14 cellular contexts compared by ENCODE assay signal in the genomic region with DNA sequence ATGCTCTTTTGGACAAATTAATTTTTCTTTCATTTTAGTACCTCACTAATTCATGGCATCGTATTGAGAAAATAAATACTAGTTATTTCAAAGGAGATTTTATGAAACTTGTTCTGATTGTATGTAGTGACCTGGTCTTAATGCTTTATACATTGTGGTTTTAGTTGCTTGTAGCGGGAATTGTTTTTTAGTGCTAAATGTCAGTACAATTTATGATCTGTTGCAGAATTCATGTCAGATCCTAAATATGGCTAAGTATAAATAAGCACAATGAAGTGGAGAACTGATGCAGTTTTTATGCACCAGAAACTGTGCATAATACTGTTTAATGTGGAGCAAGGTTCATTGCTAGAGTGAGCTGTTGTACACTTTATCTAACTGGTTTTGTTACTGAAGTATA.
DNase-seq lines count a peak whose midpoint lies in the region; ATAC-seq, FAIRE-seq and TF ChIP-seq lines count a peak whose summit lies in the region.
"Had no signal": no experiment of that assay in that cellular context is flagged by ENCODE, and none has a peak within 500 bp of the region (broad histone marks: within the 10 kb centered on the region; RNA-seq: fewer than 3 reads in every experiment).

No MANE protein-coding gene starts in this region.

- no peaks in the 10 kb centered on the region for H3K27me3 ChIP-seq in IMR-90 (ENCODE audit: control insufficient read depth, insufficient read depth, low read length)

- H4K5ac ChIP-seq in IMR-90 (ENCODE audit: low read depth, low read length) = no peak overlapping the region

- no peak overlapping the region for H2BK5ac ChIP-seq in IMR-90 (ENCODE audit: low read depth, low read length, poor library complexity, severe bottlenecking)

- in situ Hi-C loops in IMR-90 (cut with MboI; ENCODE audit: low sequenced_read_pairs) = no loop called here

- TF ChIP-seq RAD21 in A549 (conservative IDR thresholded peaks at IDR 0.05 in 1 of 2, IDR thresholded peaks at IDR 0.05 in 1 of 2) (no peak), IMR-90 (IDR thresholded peaks at IDR 0.05; ENCODE audit: low read length) (no peak)

- H3K23ac ChIP-seq in IMR-90 (ENCODE audit: low read depth, low read length) = no peak overlapping the region

- peak; percentile 63 for FAIRE-seq in A549 (lab: Jason Lieb, UNC)
- FAIRE-seq: H1 had no signal

- no peak overlapping the region for H4K91ac ChIP-seq in IMR-90 (ENCODE audit: insufficient read depth, low read depth, low read length)

- no peak overlapping the region for H3K4ac ChIP-seq in IMR-90 (ENCODE audit: low read depth, low read length)

- H3K4me1 ChIP-seq in A549 (no peaks in the 10 kb centered on the region), IMR-90 (ENCODE audit: control insufficient read depth, insufficient read depth, low read length) (peaks cover under 1% of the 10 kb centered on the region; the same call in 1 of the 2 replicates)

- H4K8ac ChIP-seq in IMR-90 (ENCODE audit: low read depth in 2 of 2, low read length in 2 of 2) = no peak overlapping the region

- no peak overlapping the region for H3K27ac ChIP-seq in A549
- H3K27ac ChIP-seq in IMR-90 (ENCODE audit: insufficient read depth, low read length) = no peak overlapping the region

- TF ChIP-seq CTCF in A549 (IDR thresholded peaks at IDR 0.05) = no peak
- no peak for TF ChIP-seq CTCF in IMR-90 (conservative IDR thresholded peaks at IDR 0.05; ENCODE audit: low read depth, low read length)
- TF ChIP-seq CTCF in foreskin fibroblast (IDR thresholded peaks at IDR 0.05; ENCODE audit: low read depth, low read length) = no peak

- no peak overlapping the region for H2AK5ac ChIP-seq in IMR-90 (ENCODE audit: low read depth, low read length)

- BruUV-seq in IMR-90 (replicated peaks; lab: Mats Ljungman, UMichigan) = no TSS peak

- TF ChIP-seq POLR2A in A549 (IDR thresholded peaks at IDR 0.05; ENCODE audit: low read length) (no peak), IMR-90 (IDR thresholded peaks at IDR 0.05; ENCODE audit: low read depth, low read length) (no peak)

- intact Hi-C loops in IMR-90 (cut with micrococcal nuclease) = no loop called here

- DNase-seq in A549 (ENCODE audit: low read depth in 1 of 2, low spot score in 1 of 2) (no peak), EL (peak; percentile 1), IMR-90 (peak; percentile 39), foreskin fibroblast (peak; percentile 20 to 39), cerebellar cortex (ENCODE audit: low spot score) (no peak), HuH-7 (ENCODE audit: low spot score) (no peak)
- no peak for DNase-seq in activated CD4-positive, alpha-beta T cell treated with anti-CD3 and anti-CD28 coated beads for 1 hour
- DNase-seq: C1 segment of cervical spinal cord; Calu3; CD4-positive, alpha-beta T cell; DMS79; GDM1 had no signal

- no peak overlapping the region for H2BK120ac ChIP-seq in IMR-90 (ENCODE audit: low read depth, low read length)

- no peak overlapping the region for H2AFZ ChIP-seq in IMR-90 (replicated peaks; ENCODE audit: low read length, poor library complexity)

- no peak overlapping the region for H3K4me2 ChIP-seq in A549
- no peak overlapping the region for H3K4me2 ChIP-seq in IMR-90 (ENCODE audit: low read depth, low read length)

- H3K36me3 ChIP-seq in IMR-90 (ENCODE audit: control insufficient read depth, insufficient read depth, low read length) = no peaks in the 10 kb centered on the region
- H3K36me3 ChIP-seq: HAP-1 had no signal

- no peak overlapping the region for H2BK20ac ChIP-seq in IMR-90 (ENCODE audit: low read depth, low read length)

- no peak for TF ChIP-seq EP300 in A549 (IDR thresholded peaks at IDR 0.05)

- H3K79me1 ChIP-seq in IMR-90 (ENCODE audit: low read depth in 1 of 2, low read length in 2 of 2) = peaks cover 0 to 4% of the 10 kb centered on the region in 2 experiments; a peak in 1 of 4 replicates

- no peak overlapping the region for H3K18ac ChIP-seq in IMR-90 (ENCODE audit: low read depth, low read length)

- 90% methylated on average over 2 of the region's 2 CpGs for WGBS in A549 (ENCODE audit: missing lambda C conversion rate)
- WGBS in IMR-90 (ENCODE audit: extremely low coverage in 2 of 2, insufficient read length in 1 of 2), 2 experiments = no CpG with 5 or more reads among the region's 2 CpGs

- POLR2A ChIA-PET in A549 (lab: Yijun Ruan, JAX) (no interaction called here), IMR-90 (lab: Charles Lee; ENCODE audit: unreplicated experiment) (no interaction called here)

- H2AK9ac ChIP-seq in IMR-90 (replicated peaks; ENCODE audit: low read depth, low read length, poor library complexity) = no peak overlapping the region

- H3K56ac ChIP-seq in IMR-90 (ENCODE audit: extremely low read depth, insufficient read depth, low read length) = no peak overlapping the region

- no peaks in the 10 kb centered on the region for H3K9me1 ChIP-seq in IMR-90 (ENCODE audit: insufficient read depth, low read length)

- H4K20me1 ChIP-seq in IMR-90 (ENCODE audit: insufficient read depth, low read length) = no peaks in the 10 kb centered on the region

- H3K4me3 ChIP-seq in A549 (no peak overlapping the region), IMR-90 (ENCODE audit: insufficient read depth, low read depth, low read length) (no peak overlapping the region), foreskin fibroblast (ENCODE audit: low read depth in 1 of 2, low read length in 2 of 2) (no peak overlapping the region)
- H3K4me3 ChIP-seq: HAP-1 had no signal

- H2BK15ac ChIP-seq in IMR-90 (ENCODE audit: low read depth, low read length) = no peak overlapping the region

- no peaks in the 10 kb centered on the region for H3K9me3 ChIP-seq in A549
- no peaks in the 10 kb centered on the region for H3K9me3 ChIP-seq in IMR-90 (ENCODE audit: control insufficient read depth, insufficient read depth, low read length)
- H3K9me3 ChIP-seq: HAP-1 had no signal

- no peak overlapping the region for H3K9ac ChIP-seq in IMR-90 (ENCODE audit: low read depth, low read length)

- H3K14ac ChIP-seq in IMR-90 (replicated peaks; ENCODE audit: low read depth, low read length) = no peak overlapping the region

- CTCF ChIA-PET in A549 (lab: Yijun Ruan, JAX) = no interaction called here
- CTCF ChIA-PET in IMR-90 (lab: Yijun Ruan, JAX) = no interaction called here

- ATAC-seq in A549 (no peak), IMR-90 (ENCODE audit: low read depth) (no peak)

- dilution Hi-C loops in IMR-90 (cut with HindIII; ENCODE audit: low sequenced_read_pairs, unreplicated experiment) = no loop called here

TF ChIP-seq in A549, 52 proteins besides CTCF, POLR2A, EP300 and RAD21:
- TF ChIP-seq MAX (IDR thresholded peaks at IDR 0.05) (no peak), CBX8 (IDR thresholded peaks at IDR 0.05) (no peak), JUN (IDR thresholded peaks at IDR 0.05) (no peak), EHF (CRISPR knock-in tag; IDR thresholded peaks at IDR 0.05) (no peak), RFX5 (IDR thresholded peaks at IDR 0.05) (no peak), MAZ (IDR thresholded peaks at IDR 0.05; ENCODE audit: borderline replicate concordance, low read depth, low read length) (no peak), FOSB (CRISPR knock-in tag; IDR thresholded peaks at IDR 0.05) (no peak), RARB (CRISPR knock-in tag; IDR thresholded peaks at IDR 0.05) (no peak), MAFK (IDR thresholded peaks at IDR 0.05; ENCODE audit: partially characterized antibody) (no peak), KDM5A (IDR thresholded peaks at IDR 0.05) (no peak), BHLHE40 (IDR thresholded peaks at IDR 0.05; ENCODE audit: low read depth, low read length) (no peak)
TF ChIP-seq in A549: peak in this region for 0.

TF ChIP-seq in IMR-90, 13 proteins besides CTCF, POLR2A, EP300 and RAD21:
- no peak for TF ChIP-seq MAFK (IDR thresholded peaks at IDR 0.05; ENCODE audit: low read depth, low read length)
- no peak for TF ChIP-seq BHLHE40 (IDR thresholded peaks at IDR 0.05; ENCODE audit: low read depth, low read length)
- no peak for TF ChIP-seq RFX5 (IDR thresholded peaks at IDR 0.05; ENCODE audit: low read depth, low read length)
- TF ChIP-seq RCOR1 (IDR thresholded peaks at IDR 0.05; ENCODE audit: insufficient replicate concordance, low read length) = no peak
- TF ChIP-seq CHD1 (IDR thresholded peaks at IDR 0.05; ENCODE audit: low read depth, low read length) = no peak
- TF ChIP-seq MAZ (IDR thresholded peaks at IDR 0.05; ENCODE audit: borderline replicate concordance, low read depth, low read length) = no peak
- TF ChIP-seq CEBPB (IDR thresholded peaks at IDR 0.05; ENCODE audit: low read depth, low read length) = no peak
- TF ChIP-seq, protein P1, sequence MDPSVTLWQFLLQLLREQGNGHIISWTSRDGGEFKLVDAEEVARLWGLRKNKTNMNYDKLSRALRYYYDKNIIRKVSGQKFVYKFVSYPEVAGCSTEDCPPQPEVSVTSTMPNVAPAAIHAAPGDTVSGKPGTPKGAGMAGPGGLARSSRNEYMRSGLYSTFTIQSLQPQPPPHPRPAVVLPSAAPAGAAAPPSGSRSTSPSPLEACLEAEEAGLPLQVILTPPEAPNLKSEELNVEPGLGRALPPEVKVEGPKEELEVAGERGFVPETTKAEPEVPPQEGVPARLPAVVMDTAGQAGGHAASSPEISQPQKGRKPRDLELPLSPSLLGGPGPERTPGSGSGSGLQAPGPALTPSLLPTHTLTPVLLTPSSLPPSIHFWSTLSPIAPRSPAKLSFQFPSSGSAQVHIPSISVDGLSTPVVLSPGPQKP (IDR thresholded peaks at IDR 0.05; ENCODE audit: borderline replicate concordance, low read depth, low read length) = no peak
- TF ChIP-seq FOS (IDR thresholded peaks at IDR 0.05; ENCODE audit: low read depth, low read length) = no peak
- no peak for TF ChIP-seq NFE2L2 (IDR thresholded peaks at IDR 0.05; ENCODE audit: low read depth, low read length)
- no peak for TF ChIP-seq SMC3 (IDR thresholded peaks at IDR 0.05; ENCODE audit: low read depth, low read length)
- no peak for TF ChIP-seq USF2 (IDR thresholded peaks at IDR 0.05; ENCODE audit: low read depth, low read length)
- TF ChIP-seq MXI1 (IDR thresholded peaks at IDR 0.05; ENCODE audit: borderline replicate concordance, low read depth, low read length) = no peak

Comparison
In these comparisons a context has a peak if more than half of its experiments do, and no peak if none do; other contexts are left out.
1. DNase-seq: peak in EL (single experiment), IMR-90 (single experiment) and foreskin fibroblast (2 of 2); none in A549 (0 of 2), cerebellar cortex (single experiment), HuH-7 (single experiment) and activated CD4-positive, alpha-beta T cell treated with anti-CD3 and anti-CD28 coated beads for 1 hour (single experiment).